1 cellular context compared by ENCODE assay signal in the genomic region with DNA sequence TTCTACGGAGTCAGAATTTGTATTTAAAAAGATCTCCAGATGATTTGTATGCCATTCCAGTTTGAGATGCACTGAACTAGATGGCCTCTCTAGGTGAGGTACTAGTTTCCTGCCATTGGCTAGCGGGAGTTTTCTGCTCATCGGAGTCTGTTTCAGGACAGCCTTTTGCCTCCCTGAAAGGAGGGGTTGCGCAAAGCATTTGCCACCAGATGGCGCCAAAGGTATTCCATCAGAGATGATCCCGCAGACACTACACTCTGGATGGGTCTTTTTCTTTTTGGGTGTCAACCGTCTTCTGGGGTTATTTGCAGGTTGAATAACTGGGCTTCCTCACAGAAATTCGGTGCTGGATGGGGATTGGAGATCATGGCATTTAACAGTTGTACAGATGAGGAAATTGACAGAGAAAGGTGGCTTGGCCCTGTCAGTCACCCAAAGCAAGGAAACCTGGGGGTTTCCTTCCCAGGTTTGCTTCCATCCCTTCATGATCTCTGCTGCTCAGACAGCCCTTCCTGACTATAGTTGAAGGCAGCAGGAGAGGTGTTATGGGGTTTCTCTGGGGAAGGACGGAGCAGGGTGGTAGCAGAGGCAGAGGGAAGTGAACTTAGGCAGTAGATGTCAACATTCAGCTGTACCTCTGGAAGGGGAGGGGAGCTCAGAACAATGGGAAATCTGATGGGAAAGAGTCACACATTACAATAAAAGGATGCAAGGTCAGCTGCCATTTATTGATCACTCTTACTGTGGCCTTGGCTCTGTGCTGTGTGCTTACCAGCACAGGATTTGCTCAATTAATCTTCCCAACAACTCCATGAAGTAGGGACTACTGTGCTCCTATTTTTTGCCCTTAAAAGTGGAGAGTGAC.
TF ChIP-seq lines count a peak whose summit lies in the region.

No MANE protein-coding gene starts in this region.

TF ChIP-seq in SK-N-SH, 30 proteins besides CTCF, POLR2A, EP300 and RAD21 (continued from another document):
- TF ChIP-seq TEAD4 (IDR thresholded peaks at IDR 0.05; ENCODE audit: borderline replicate concordance, insufficient read depth), result no peak
- TF ChIP-seq, protein P1, sequence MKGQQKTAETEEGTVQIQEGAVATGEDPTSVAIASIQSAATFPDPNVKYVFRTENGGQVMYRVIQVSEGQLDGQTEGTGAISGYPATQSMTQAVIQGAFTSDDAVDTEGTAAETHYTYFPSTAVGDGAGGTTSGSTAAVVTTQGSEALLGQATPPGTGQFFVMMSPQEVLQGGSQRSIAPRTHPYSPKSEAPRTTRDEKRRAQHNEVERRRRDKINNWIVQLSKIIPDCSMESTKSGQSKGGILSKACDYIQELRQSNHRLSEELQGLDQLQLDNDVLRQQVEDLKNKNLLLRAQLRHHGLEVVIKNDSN (IDR thresholded peaks at IDR 0.05; ENCODE audit: borderline replicate concordance, low read depth), result no peak
- no peak for TF ChIP-seq CHD2 (IDR thresholded peaks at IDR 0.05; ENCODE audit: low read length, partially characterized antibody)
- TF ChIP-seq MEF2A (IDR thresholded peaks at IDR 0.05; ENCODE audit: borderline replicate concordance, low read depth), result no peak
- no peak for TF ChIP-seq GABPA (IDR thresholded peaks at IDR 0.05; ENCODE audit: low read depth)
- TF ChIP-seq POLR2AphosphoS5 (IDR thresholded peaks at IDR 0.05; ENCODE audit: low read depth, low read length), result no peak
- TF ChIP-seq RXRA (IDR thresholded peaks at IDR 0.05; ENCODE audit: borderline replicate concordance, low read depth), result no peak
- TF ChIP-seq, protein P2, sequence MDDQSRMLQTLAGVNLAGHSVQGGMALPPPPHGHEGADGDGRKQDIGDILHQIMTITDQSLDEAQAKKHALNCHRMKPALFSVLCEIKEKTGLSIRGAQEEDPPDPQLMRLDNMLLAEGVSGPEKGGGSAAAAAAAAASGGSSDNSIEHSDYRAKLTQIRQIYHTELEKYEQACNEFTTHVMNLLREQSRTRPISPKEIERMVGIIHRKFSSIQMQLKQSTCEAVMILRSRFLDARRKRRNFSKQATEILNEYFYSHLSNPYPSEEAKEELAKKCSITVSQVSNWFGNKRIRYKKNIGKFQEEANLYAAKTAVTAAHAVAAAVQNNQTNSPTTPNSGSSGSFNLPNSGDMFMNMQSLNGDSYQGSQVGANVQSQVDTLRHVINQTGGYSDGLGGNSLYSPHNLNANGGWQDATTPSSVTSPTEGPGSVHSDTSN (IDR thresholded peaks at IDR 0.05), result no peak
- TF ChIP-seq FOXM1 (IDR thresholded peaks at IDR 0.05; ENCODE audit: low read depth), result no peak
- TF ChIP-seq NFIC (IDR thresholded peaks at IDR 0.05; ENCODE audit: borderline replicate concordance), result no peak
- TF ChIP-seq FOSL2 (IDR thresholded peaks at IDR 0.05; ENCODE audit: borderline replicate concordance, low read depth), result no peak
- TF ChIP-seq ELF1 (IDR thresholded peaks at IDR 0.05), result no peak
- TF ChIP-seq NRF1 (IDR thresholded peaks at IDR 0.05; ENCODE audit: low read depth, low read length), result 0 out of 2 replicates have a peak, but pooled peaks have one; percentile 22
- TF ChIP-seq GATA2 (CRISPR knock-in tag; IDR thresholded peaks at IDR 0.05), result no peak
- peak; percentile 97 for TF ChIP-seq SMC3 (IDR thresholded peaks at IDR 0.05; ENCODE audit: low read depth, low read length)
- 0 out of 2 replicates have a peak, but pooled peaks have one; percentile 30 for TF ChIP-seq RFX5 (IDR thresholded peaks at IDR 0.05; ENCODE audit: low read length)
- no peak for TF ChIP-seq SIN3A (IDR thresholded peaks at IDR 0.05; ENCODE audit: borderline replicate concordance, low read depth, low read length)
- no peak for TF ChIP-seq MXI1 (IDR thresholded peaks at IDR 0.05; ENCODE audit: low read depth, low read length)
- 0 out of 2 replicates have a peak, but pooled peaks have one; percentile 27 for TF ChIP-seq TAF1 (IDR thresholded peaks at IDR 0.05; ENCODE audit: borderline replicate concordance, low read depth, low read length)
- TF ChIP-seq RCOR1 (IDR thresholded peaks at IDR 0.05; ENCODE audit: low read length), result no peak
- TF ChIP-seq EZH2phosphoT487 (IDR thresholded peaks at IDR 0.05; ENCODE audit: borderline replicate concordance, low read depth), result no peak
- TF ChIP-seq TCF12 (IDR thresholded peaks at IDR 0.05), result no peak
- TF ChIP-seq, protein P3, sequence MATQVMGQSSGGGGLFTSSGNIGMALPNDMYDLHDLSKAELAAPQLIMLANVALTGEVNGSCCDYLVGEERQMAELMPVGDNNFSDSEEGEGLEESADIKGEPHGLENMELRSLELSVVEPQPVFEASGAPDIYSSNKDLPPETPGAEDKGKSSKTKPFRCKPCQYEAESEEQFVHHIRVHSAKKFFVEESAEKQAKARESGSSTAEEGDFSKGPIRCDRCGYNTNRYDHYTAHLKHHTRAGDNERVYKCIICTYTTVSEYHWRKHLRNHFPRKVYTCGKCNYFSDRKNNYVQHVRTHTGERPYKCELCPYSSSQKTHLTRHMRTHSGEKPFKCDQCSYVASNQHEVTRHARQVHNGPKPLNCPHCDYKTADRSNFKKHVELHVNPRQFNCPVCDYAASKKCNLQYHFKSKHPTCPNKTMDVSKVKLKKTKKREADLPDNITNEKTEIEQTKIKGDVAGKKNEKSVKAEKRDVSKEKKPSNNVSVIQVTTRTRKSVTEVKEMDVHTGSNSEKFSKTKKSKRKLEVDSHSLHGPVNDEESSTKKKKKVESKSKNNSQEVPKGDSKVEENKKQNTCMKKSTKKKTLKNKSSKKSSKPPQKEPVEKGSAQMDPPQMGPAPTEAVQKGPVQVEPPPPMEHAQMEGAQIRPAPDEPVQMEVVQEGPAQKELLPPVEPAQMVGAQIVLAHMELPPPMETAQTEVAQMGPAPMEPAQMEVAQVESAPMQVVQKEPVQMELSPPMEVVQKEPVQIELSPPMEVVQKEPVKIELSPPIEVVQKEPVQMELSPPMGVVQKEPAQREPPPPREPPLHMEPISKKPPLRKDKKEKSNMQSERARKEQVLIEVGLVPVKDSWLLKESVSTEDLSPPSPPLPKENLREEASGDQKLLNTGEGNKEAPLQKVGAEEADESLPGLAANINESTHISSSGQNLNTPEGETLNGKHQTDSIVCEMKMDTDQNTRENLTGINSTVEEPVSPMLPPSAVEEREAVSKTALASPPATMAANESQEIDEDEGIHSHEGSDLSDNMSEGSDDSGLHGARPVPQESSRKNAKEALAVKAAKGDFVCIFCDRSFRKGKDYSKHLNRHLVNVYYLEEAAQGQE (IDR thresholded peaks at IDR 0.05; ENCODE audit: low read depth, low read length), result no peak
